Comparison of ENCODE assay signal across 11 cellular contexts in genomic region chr5:149641000-149641576, GRCh38. TPM values are rescaled to one million over a fixed set of nuclear protein-coding genes. Genes with fewer than 3 reads are reported as not detected.
DNase-seq lines count a peak whose midpoint lies in the region; ATAC-seq, FAIRE-seq and TF ChIP-seq lines count a peak whose summit lies in the region.
"Had no signal": no experiment of that assay in that cellular context is flagged by ENCODE, and none has a peak within 500 bp of the region (broad histone marks: within the 10 kb centered on the region; RNA-seq: fewer than 3 reads in every experiment).

No MANE protein-coding gene starts in this region.

- no peak overlapping the region for H3K27ac Mint-ChIP-seq in activated T-cell treated with anti-CD3 and anti-CD28 coated beads, Interleukin-2, amount 50 U/mL, for 72 hours
- H3K27ac Mint-ChIP-seq: natural killer cell had no signal

- intact Hi-C loops in left colon (cut with DNase I, micrococcal nuclease): no loop called here

- WGBS in small intestine, 3 donors: 12 to 41% (median 31%) methylated on average over 18 of the region's 18 CpGs

- H3K4me3 ChIP-seq in LNCaP clone FGC (ENCODE audit: low read depth, low read length): no peak overlapping the region
- H3K4me3 ChIP-seq in cardiac fibroblast (replicated peaks in 1 of 2; ENCODE audit: low read depth in 2 of 2, low read length in 2 of 2): peak overlapping the region in 1 of 2 donors; percentile 15
- H3K4me3 ChIP-seq in small intestine (ENCODE audit: low read depth in 1 of 2, low read length in 2 of 2): peak overlapping the region in 1 of 2 donors; percentile 34

- H3K4me3 Mint-ChIP-seq in activated T-cell treated with anti-CD3 and anti-CD28 coated beads, Interleukin-2, amount 50 U/mL, for 72 hours: no peak overlapping the region
- H3K4me3 Mint-ChIP-seq: natural killer cell had no signal

- H3K36me3 ChIP-seq in small intestine (ENCODE audit: control insufficient read depth in 2 of 2, insufficient read depth in 2 of 2, low read length in 2 of 2): no peaks in the 10 kb centered on the region

- H3K9me3 ChIP-seq in small intestine (ENCODE audit: control insufficient read depth, low read depth): no peaks in the 10 kb centered on the region

- H3K27me3 ChIP-seq in small intestine (ENCODE audit: control insufficient read depth in 2 of 2, insufficient read depth in 2 of 2, low read length in 2 of 2): no peaks in the 10 kb centered on the region

- DNase-seq in LNCaP clone FGC (ENCODE audit: low read depth) (peak; percentile 78), cardiac fibroblast (ENCODE audit: low read depth in 2 of 2) (peak; percentile 69 to 91), left colon (peak; percentile 81 to 90), small intestine (peak; percentile 97), medulla oblongata (ENCODE audit: extremely low spot score) (no peak)
- DNase-seq in activated T-cell treated with anti-CD3 and anti-CD28 coated beads, Interleukin-2, amount 50 U/mL, for 72 hours: no peak
- DNase-seq in activated CD4-positive, CD25-positive, alpha-beta regulatory T cell (lab: John Stamatoyannopoulos, UW): no peak
- DNase-seq: natural killer cell, NCI-H524 treated with DMSO at 0.1 percent for 48 hours had no signal

- no peaks in the 10 kb centered on the region for H3K27me3 Mint-ChIP-seq in activated T-cell treated with anti-CD3 and anti-CD28 coated beads, Interleukin-2, amount 50 U/mL, for 72 hours (ENCODE audit: low read depth)

- TF ChIP-seq CTCF in LNCaP clone FGC (IDR thresholded peaks at IDR 0.05; ENCODE audit: control insufficient read depth, extremely low read depth, insufficient read depth): no peak
- TF ChIP-seq CTCF in cardiac fibroblast (IDR thresholded peaks at IDR 0.05; ENCODE audit: low read depth, low read length): peak; percentile 2

- FAIRE-seq in small intestine (lab: Jason Lieb, UNC): no peak

- no peaks in the 10 kb centered on the region for H3K4me1 Mint-ChIP-seq in activated T-cell treated with anti-CD3 and anti-CD28 coated beads, Interleukin-2, amount 50 U/mL, for 72 hours (ENCODE audit: low read depth)

- peak overlapping the region; percentile 75 to 95 for H3K27ac ChIP-seq in small intestine (ENCODE audit: low read depth in 1 of 2, low read length in 1 of 2)
- H3K27ac ChIP-seq: epithelial cell of prostate had no signal

- no peaks in the 10 kb centered on the region for H3K9me3 Mint-ChIP-seq in activated T-cell treated with anti-CD3 and anti-CD28 coated beads, Interleukin-2, amount 50 U/mL, for 72 hours
- H3K9me3 Mint-ChIP-seq: natural killer cell had no signal

- H3K36me3 Mint-ChIP-seq in activated T-cell treated with anti-CD3 and anti-CD28 coated beads, Interleukin-2, amount 50 U/mL, for 72 hours (ENCODE audit: insufficient read depth in 2 of 2): no peaks in the 10 kb centered on the region
- H3K36me3 Mint-ChIP-seq: natural killer cell had no signal

- peak; percentile 87 for ATAC-seq in left colon
- no peak for ATAC-seq in activated T-cell treated with anti-CD3 and anti-CD28 coated beads, Interleukin-2, amount 50 U/mL, for 72 hours (replicated peaks in 1 of 2)
- no peak for ATAC-seq in GM19023 (IDR thresholded peaks at IDR 0.05; ENCODE audit: unreplicated experiment)
- ATAC-seq: natural killer cell had no signal

- peaks cover 0 to 4% of the 10 kb centered on the region in 2 donors for H3K4me1 ChIP-seq in small intestine (ENCODE audit: control insufficient read depth in 2 of 2, insufficient read depth in 1 of 2, low read depth in 1 of 2, low read length in 1 of 2)

RNA-seq across cellular contexts. Expression of gene ARHGEF37, which starts 59.8 kb away (rescaled TPM):
- 10 to 100 TPM; 14.2 to 23.5 TPM for total RNA-seq in left colon
- 1 to 10 TPM; 3.8 to 8.7 (median 4.2) TPM for polyA plus RNA-seq in small intestine
- 1 to 10 TPM; 1.6 to 3.7 TPM for total RNA-seq in activated T-cell treated with anti-CD3 and anti-CD28 coated beads, Interleukin-2, amount 50 U/mL, for 72 hours

Comparison
In these comparisons a context has a peak if more than half of its experiments do, and no peak if none do; other contexts are left out.
1. DNase-seq: peak in LNCaP clone FGC (single experiment), cardiac fibroblast (2 of 2), left colon (2 of 2) and small intestine (single experiment); none in activated T-cell treated with anti-CD3 and anti-CD28 coated beads, Interleukin-2, amount 50 U/mL, for 72 hours (0 of 2), activated CD4-positive, CD25-positive, alpha-beta regulatory T cell (0 of 4) and medulla oblongata (single experiment).